30 cellular contexts compared by ENCODE assay signal in genomic region chr7:135265637-135266036, GRCh38. TPM values are rescaled to one million over a fixed set of nuclear protein-coding genes. Genes with fewer than 3 reads are reported as not detected.
"Had no signal": no experiment of that assay in that cellular context is flagged by ENCODE, and none has a peak within 500 bp of the region (broad histone marks: within the 10 kb centered on the region; RNA-seq: fewer than 3 reads in every experiment).

No MANE protein-coding gene starts in this region.

- FAIRE-seq: urothelium cell line had no signal

- H3K9me3 ChIP-seq: suprapubic skin, testis, thoracic aorta, thyroid gland, transverse colon, upper lobe of left lung, upper lobe of right lung, uterus, vagina had no signal

- H3K27me3 ChIP-seq: suprapubic skin, testis, thyroid gland, tibial artery, tibial nerve, transverse colon, upper lobe of left lung, upper lobe of right lung, uterus, vagina had no signal

- ATAC-seq: stimulated activated effector memory CD8-positive, alpha-beta T cell treated with anti-CD3 and anti-CD28 coated beads, Interleukin-12 subunit alpha, Interleukin-12 subunit beta, amount 100 ng/mL, for 72 hours; stimulated activated memory B cell treated with anti-CD40 and anti-IgM and Interleukin-4, amounts not matched to agents 10 μg/mL and 1 μg/mL and 100 μg/mL, for 72 hours; stimulated activated naive B cell treated with anti-CD40 and anti-IgM and Interleukin-4, amounts not matched to agents 10 μg/mL and 1 μg/mL and 100 μg/mL, for 72 hours; stimulated activated naive CD8-positive, alpha-beta T cell treated with anti-CD3 and anti-CD28 coated beads, Interleukin-15, amount 100 ng/mL, for 72 hours; stimulated activated naive CD8-positive, alpha-beta T cell treated with anti-CD3 and anti-CD28 coated beads, Interleukin-15, Interleukin-2, amounts not matched to agents 100 U/mL and 50 U/mL, for 24 hours; upper lobe of right lung had no signal

- DNase-seq: stimulated activated CD4-positive, alpha-beta T cell treated with anti-CD3 and anti-CD28 coated beads, Interleukin-2, amount 100 ng/mL, for 48 hours; stimulated activated CD4-positive, alpha-beta T cell treated with anti-CD3 and anti-CD28 coated beads, Interleukin-4, amount 100 ng/mL, for 1 hour; stimulated activated CD4-positive, alpha-beta T cell treated with anti-CD3 and anti-CD28 coated beads, Interleukin-4, amount 100 ng/mL, for 24 hours; stimulated activated CD4-positive, alpha-beta T cell treated with anti-CD3 and anti-CD28 coated beads, Interleukin-4, amount 100 ng/mL, for 4 hours; stimulated activated CD8-positive, alpha-beta memory T cell treated with anti-CD3 and anti-CD28 coated beads, Interleukin-4, amount 100 ng/mL, for 48 hours; stimulated activated naive B cell treated with anti-CD40 and anti-IgM and Interleukin-4, amounts not matched to agents 10 μg/mL and 1 μg/mL and 100 μg/mL, for 72 hours; stimulated activated naive CD4-positive, alpha-beta T cell; stimulated activated naive CD4-positive, alpha-beta T cell treated with Interleukin-2 at 50 U/mL for 16 hours; stimulated activated naive CD8-positive, alpha-beta T cell treated with anti-CD3 and anti-CD28 coated beads, Interleukin-15, amount 100 ng/mL, for 72 hours; stimulated activated naive CD8-positive, alpha-beta T cell treated with anti-CD3 and anti-CD28 coated beads, Interleukin-15, Interleukin-2, amounts not matched to agents 100 U/mL and 50 U/mL, for 24 hours; stomach; substantia nigra; testis; thyroid gland; tibial artery; transverse colon; upper lobe of left lung; upper lobe of right lung; uterus had no signal

- H3K4me1 ChIP-seq: thyroid gland, tibial artery, upper lobe of left lung, upper lobe of right lung, uterus had no signal

- H3K36me3 ChIP-seq: stomach, suprapubic skin, thoracic aorta, thyroid gland, tibial artery, transverse colon, upper lobe of left lung, upper lobe of right lung, uterus, vagina had no signal

- H3K4me3 ChIP-seq: stomach, suprapubic skin, testis, thoracic aorta, thyroid gland, tibial artery, tibial nerve, transverse colon, upper lobe of left lung, upper lobe of right lung, uterus, vagina had no signal

- H3K27ac ChIP-seq: stomach, suprapubic skin, testis, thoracic aorta, thyroid gland, tibial artery, tibial nerve, transverse colon, upper lobe of left lung, upper lobe of right lung, uterus, vagina had no signal

RNA-seq across cellular contexts. Expression of gene STRA8, which starts 32.0 kb away (rescaled TPM):
- total RNA-seq: stomach, subcutaneous adipose tissue, temporal lobe, thoracic aorta, thyroid gland, tibial nerve, transverse colon, upper lobe of left lung, upper lobe of right lung, ureter, urinary bladder, uterus, vagina had no signal
- polyA plus RNA-seq: stomach, urinary bladder had no signal
